In genomic region chr20:47973519-47974233, GRCh38 we compare ENCODE assay signal across 20 cellular contexts.
A peak's percentile ranks its signal among the peaks of the same experiment; 100 is the strongest.
DNase-seq lines count a peak whose midpoint lies in the region; ATAC-seq, FAIRE-seq and TF ChIP-seq lines count a peak whose summit lies in the region.
"Had no signal": no experiment of that assay in that cellular context is flagged by ENCODE, and none has a peak within 500 bp of the region (broad histone marks: within the 10 kb centered on the region; RNA-seq: fewer than 3 reads in every experiment).

No MANE protein-coding gene starts in this region.

- FAIRE-seq in GM12892 (lab: Jason Lieb, UNC), result no peak
- FAIRE-seq: islet of Langerhans had no signal

- H3K27ac ChIP-seq in SJCRH30 (peak overlapping the region; percentile 63), psoas muscle (no peak overlapping the region)
- H3K27ac ChIP-seq: adrenal gland, HL-60, vagina had no signal

- H3K4me1 ChIP-seq in SJCRH30 (peaks cover 27% of the 10 kb centered on the region), psoas muscle (no peaks in the 10 kb centered on the region)

- TF ChIP-seq POLR2A in GM12892 (IDR thresholded peaks at IDR 0.05; ENCODE audit: low read depth, low read length), result no peak

- DNase-seq in ELF-1 (ENCODE audit: low read depth, low spot score) (peak; percentile 81), SJCRH30 (peak; percentile 76 to 78), iPS-NIHi11 (ENCODE audit: low spot score) (peak; percentile 57), psoas muscle (peak in 1 of 2 donors; percentile 45), GM12892 (ENCODE audit: insufficient read length) (no peak), H4 (ENCODE audit: low spot score) (no peak), omental fat pad (ENCODE audit: low spot score) (no peak), NCI-H1105 treated with DMSO at 0.1 percent for 48 hours (lab: John Stamatoyannopoulos, UW) (no peak)
- DNase-seq: activated CD4-positive, alpha-beta T cell treated with anti-CD3 and anti-CD28 coated beads for 48 hours; activated T-cell treated with anti-CD3 and anti-CD28 coated beads, Interleukin-2, amount 50 U/mL, for 72 hours; DMS79 treated with DMSO at 0.1 percent for 48 hours; foreskin fibroblast; GOT3; NCI-H226; OCI-M1; stimulated activated CD8-positive, alpha-beta memory T cell treated with anti-CD3 and anti-CD28 coated beads, Interleukin-4, amount 100 ng/mL, for 48 hours had no signal

- peak; percentile 9 to 63 (median 58) for ATAC-seq in psoas muscle
- no peak for ATAC-seq in omental fat pad (ENCODE audit: low FRiP score)
- ATAC-seq: activated T-cell treated with anti-CD3 and anti-CD28 coated beads, Interleukin-2, amount 50 U/mL, for 72 hours had no signal

- H3K36me3 ChIP-seq in SJCRH30 (no peaks in the 10 kb centered on the region), psoas muscle (ENCODE audit: insufficient read depth in 1 of 2, low read depth in 1 of 2) (no peaks in the 10 kb centered on the region)
- H3K36me3 ChIP-seq: adrenal gland, vagina had no signal

- TF ChIP-seq CTCF in psoas muscle (IDR thresholded peaks at IDR 0.05) (no peak), omental fat pad (IDR thresholded peaks at IDR 0.05) (no peak)

- H3K9me3 ChIP-seq in SJCRH30 (replicated peaks) (no peaks in the 10 kb centered on the region), psoas muscle (no peaks in the 10 kb centered on the region)
- H3K9me3 ChIP-seq: adrenal gland, vagina had no signal

- 51 to 58% (median 54%) methylated on average over 26 of the region's 26 CpGs for WGBS in psoas muscle, 3 donors

- intact Hi-C loops in psoas muscle (cut with DNase I), result no loop called here

- H3K4me3 ChIP-seq in SJCRH30 (peak overlapping the region; percentile 19; the same call in 1 of the 2 replicates), psoas muscle (no peak overlapping the region)
- H3K4me3 ChIP-seq: adrenal gland, vagina had no signal

- H3K27me3 ChIP-seq in SJCRH30 (no peaks in the 10 kb centered on the region), psoas muscle (ENCODE audit: insufficient read depth in 3 of 3, low read length in 2 of 3) (peaks cover 0 to 7% (median 3%) of the 10 kb centered on the region in 3 donors)
- H3K27me3 ChIP-seq: adrenal gland, vagina had no signal

Comparison
In these comparisons a context has a peak if more than half of its experiments do, and no peak if none do; other contexts are left out.
1. DNase-seq: peak in ELF-1 (single experiment), SJCRH30 (2 of 2) and iPS-NIHi11 (single experiment); none in GM12892 (single experiment), H4 (single experiment), omental fat pad (single experiment) and NCI-H1105 treated with DMSO at 0.1 percent for 48 hours (single experiment).